In genomic region chr5:149685494-149685893, GRCh38 we compare ENCODE assay signal across 19 cellular contexts. TPM values are rescaled to one million over a fixed set of nuclear protein-coding genes. Genes with fewer than 3 reads are reported as not detected.
DNase-seq lines count a peak whose midpoint lies in the region; ATAC-seq and TF ChIP-seq lines count a peak whose summit lies in the region.
"Had no signal": no experiment of that assay in that cellular context is flagged by ENCODE, and none has a peak within 500 bp of the region (broad histone marks: within the 10 kb centered on the region; RNA-seq: fewer than 3 reads in every experiment).

No MANE protein-coding gene starts in this region.

- TF ChIP-seq CTCF in cardiac muscle cell (IDR thresholded peaks at IDR 0.05; ENCODE audit: low read depth, low read length) (no peak), left ventricle myocardium inferior (IDR thresholded peaks at IDR 0.05; ENCODE audit: borderline replicate concordance) (no peak), endodermal cell (conservative IDR thresholded peaks at IDR 0.05) (no peak)
- no peak for TF ChIP-seq CTCF in activated CD8-positive, alpha-beta T cell treated with anti-CD3 and anti-CD28 coated beads for 36 hours (IDR thresholded peaks at IDR 0.05)

- DNase-seq in cardiac muscle cell (ENCODE audit: low read depth in 1 of 2, low spot score in 1 of 2), result no peak
- no peak for DNase-seq in cardiac septum (ENCODE audit: low spot score)
- no peak for DNase-seq in left ventricle myocardium inferior
- DNase-seq in Right ventricle myocardium superior, result no peak
- no peak for DNase-seq in endodermal cell
- no peak for DNase-seq in activated CD8-positive, alpha-beta T cell treated with anti-CD3 and anti-CD28 coated beads for 36 hours
- DNase-seq: ACHN; AML-193; BE2C; C1 segment of cervical spinal cord; Caco-2; CD4-positive, alpha-beta memory T cell; DMS153; DND-41; GOT3; HFFc6 had no signal

- H3K4me3 ChIP-seq in cardiac muscle cell, result no peak overlapping the region
- no peak overlapping the region for H3K4me3 ChIP-seq in left ventricle myocardium inferior
- no peak overlapping the region for H3K4me3 ChIP-seq in endodermal cell (ENCODE audit: low read length)
- H3K4me3 ChIP-seq: HAP-1 had no signal

- no peak overlapping the region for H3K9ac ChIP-seq in endodermal cell (ENCODE audit: extremely low read depth, low read length, poor library complexity, severe bottlenecking)

- H3K4me1 Mint-ChIP-seq in endodermal cell, result peaks cover 21% of the 10 kb centered on the region
- no peaks in the 10 kb centered on the region for H3K4me1 Mint-ChIP-seq in activated CD8-positive, alpha-beta T cell treated with anti-CD3 and anti-CD28 coated beads for 36 hours (ENCODE audit: low read depth)
- H3K4me1 Mint-ChIP-seq: CD4-positive, alpha-beta memory T cell had no signal

- no peak overlapping the region for H3K4me3 Mint-ChIP-seq in endodermal cell
- no peak overlapping the region for H3K4me3 Mint-ChIP-seq in activated CD8-positive, alpha-beta T cell treated with anti-CD3 and anti-CD28 coated beads for 36 hours
- H3K4me3 Mint-ChIP-seq: CD4-positive, alpha-beta memory T cell; HFFc6 had no signal

- H3K27me3 Mint-ChIP-seq in endodermal cell (ENCODE audit: insufficient read depth), result peaks cover 13% of the 10 kb centered on the region
- H3K27me3 Mint-ChIP-seq in activated CD8-positive, alpha-beta T cell treated with anti-CD3 and anti-CD28 coated beads for 36 hours, result peaks cover 39% of the 10 kb centered on the region

- H3K27ac Mint-ChIP-seq in endodermal cell, result peak overlapping the region; percentile 57
- no peak overlapping the region for H3K27ac Mint-ChIP-seq in activated CD8-positive, alpha-beta T cell treated with anti-CD3 and anti-CD28 coated beads for 36 hours
- H3K27ac Mint-ChIP-seq: CD4-positive, alpha-beta memory T cell; HFFc6 had no signal

- CTCF ChIA-PET in activated CD8-positive, alpha-beta T cell treated with anti-CD3 and anti-CD28 coated beads for 36 hours (lab: Charles Lee), result interaction anchor here (1.1 to 3.2 kb wide), 4 partner anchors 18 to 146 kb away, joined by 3 to 16 read pairs (median 4); no protein-coding TSS in a partner anchor

- POLR2A ChIA-PET in activated CD8-positive, alpha-beta T cell treated with anti-CD3 and anti-CD28 coated beads for 36 hours (lab: Charles Lee), result no interaction called here

- no peak for ATAC-seq in Right ventricle myocardium superior (ENCODE audit: poor library complexity)
- ATAC-seq in HG03469 (IDR thresholded peaks at IDR 0.05; ENCODE audit: unreplicated experiment), result no peak
- ATAC-seq in activated CD8-positive, alpha-beta T cell treated with anti-CD3 and anti-CD28 coated beads for 36 hours, result no peak

- no peaks in the 10 kb centered on the region for H3K36me3 Mint-ChIP-seq in endodermal cell (ENCODE audit: low read depth)
- H3K36me3 Mint-ChIP-seq in activated CD8-positive, alpha-beta T cell treated with anti-CD3 and anti-CD28 coated beads for 36 hours (ENCODE audit: low read depth), result no peaks in the 10 kb centered on the region
- H3K36me3 Mint-ChIP-seq: CD4-positive, alpha-beta memory T cell had no signal

- H3K27ac ChIP-seq in cardiac muscle cell, result peak overlapping the region; percentile 50
- peak overlapping the region; percentile 90 for H3K27ac ChIP-seq in left ventricle myocardium inferior (replicated peaks)
- H3K27ac ChIP-seq in endodermal cell (ENCODE audit: low read depth, low read length), result no peak overlapping the region
- H3K27ac ChIP-seq: 22Rv1 had no signal

- H3K36me3 ChIP-seq in cardiac muscle cell (no peaks in the 10 kb centered on the region), left ventricle myocardium inferior (no peaks in the 10 kb centered on the region), endodermal cell (ENCODE audit: control insufficient read depth, insufficient read depth, low read length) (no peaks in the 10 kb centered on the region)
- H3K36me3 ChIP-seq: BE2C, HAP-1 had no signal

- intact Hi-C loops in cardiac septum (cut with DNase I), result no loop called here
- intact Hi-C loops in left ventricle myocardium inferior (cut with micrococcal nuclease), result no loop called here
- intact Hi-C loops in Right ventricle myocardium superior (cut with DNase I), result no loop called here
- intact Hi-C loops in activated CD8-positive, alpha-beta T cell treated with anti-CD3 and anti-CD28 coated beads for 36 hours (cut with micrococcal nuclease), result no loop called here

- no peaks in the 10 kb centered on the region for H3K9me3 ChIP-seq in cardiac muscle cell (ENCODE audit: low read depth)
- no peaks in the 10 kb centered on the region for H3K9me3 ChIP-seq in left ventricle myocardium inferior (replicated peaks)
- no peaks in the 10 kb centered on the region for H3K9me3 ChIP-seq in endodermal cell (ENCODE audit: control insufficient read depth, low read length)
- H3K9me3 ChIP-seq: BE2C, Caco-2, HAP-1 had no signal

- H3K27me3 ChIP-seq in cardiac muscle cell, result no peaks in the 10 kb centered on the region
- H3K27me3 ChIP-seq in left ventricle myocardium inferior (ENCODE audit: low read depth), result no peaks in the 10 kb centered on the region
- peaks cover 28% of the 10 kb centered on the region for H3K27me3 ChIP-seq in endodermal cell (ENCODE audit: control insufficient read depth, insufficient read depth, low read length, poor library complexity, severe bottlenecking)
- H3K27me3 ChIP-seq: BE2C had no signal

- H3K4me1 ChIP-seq in cardiac muscle cell (ENCODE audit: low read depth) (peaks cover 30% of the 10 kb centered on the region), left ventricle myocardium inferior (peaks cover 46% of the 10 kb centered on the region), endodermal cell (ENCODE audit: control insufficient read depth, insufficient read depth, low read length) (peaks cover 4% of the 10 kb centered on the region)
- H3K4me1 ChIP-seq: BE2C, HAP-1 had no signal

- no peaks in the 10 kb centered on the region for H3K9me3 Mint-ChIP-seq in endodermal cell
- no peaks in the 10 kb centered on the region for H3K9me3 Mint-ChIP-seq in activated CD8-positive, alpha-beta T cell treated with anti-CD3 and anti-CD28 coated beads for 36 hours
- H3K9me3 Mint-ChIP-seq: HFFc6 had no signal

RNA-seq across cellular contexts. Expression of gene PPARGC1B, which starts 44.6 kb away (rescaled TPM):
- total RNA-seq in cardiac muscle cell, result 4.2 and 5.4 TPM in 2 replicates
- 4.1 and 7.9 TPM in 2 replicates for polyA plus RNA-seq in cardiac muscle cell
- total RNA-seq in cardiac septum, result 18.9 TPM
- total RNA-seq in left ventricle myocardium inferior, result 28.4 TPM
- total RNA-seq in Right ventricle myocardium superior, result 27.9 TPM
- total RNA-seq in endodermal cell, result 1 to 10 TPM; 1.1 to 2.7 TPM
- polyA plus RNA-seq in endodermal cell (2013, experiment 1 of 2), result 0.71 TPM
- 0.50 TPM for polyA plus RNA-seq in endodermal cell (2013, experiment 2 of 2)
- 1 to 10 TPM; 6.8 to 7.1 TPM for total RNA-seq in activated CD8-positive, alpha-beta T cell treated with anti-CD3 and anti-CD28 coated beads for 36 hours
